19 cellular contexts compared by ENCODE assay signal in the genomic region with DNA sequence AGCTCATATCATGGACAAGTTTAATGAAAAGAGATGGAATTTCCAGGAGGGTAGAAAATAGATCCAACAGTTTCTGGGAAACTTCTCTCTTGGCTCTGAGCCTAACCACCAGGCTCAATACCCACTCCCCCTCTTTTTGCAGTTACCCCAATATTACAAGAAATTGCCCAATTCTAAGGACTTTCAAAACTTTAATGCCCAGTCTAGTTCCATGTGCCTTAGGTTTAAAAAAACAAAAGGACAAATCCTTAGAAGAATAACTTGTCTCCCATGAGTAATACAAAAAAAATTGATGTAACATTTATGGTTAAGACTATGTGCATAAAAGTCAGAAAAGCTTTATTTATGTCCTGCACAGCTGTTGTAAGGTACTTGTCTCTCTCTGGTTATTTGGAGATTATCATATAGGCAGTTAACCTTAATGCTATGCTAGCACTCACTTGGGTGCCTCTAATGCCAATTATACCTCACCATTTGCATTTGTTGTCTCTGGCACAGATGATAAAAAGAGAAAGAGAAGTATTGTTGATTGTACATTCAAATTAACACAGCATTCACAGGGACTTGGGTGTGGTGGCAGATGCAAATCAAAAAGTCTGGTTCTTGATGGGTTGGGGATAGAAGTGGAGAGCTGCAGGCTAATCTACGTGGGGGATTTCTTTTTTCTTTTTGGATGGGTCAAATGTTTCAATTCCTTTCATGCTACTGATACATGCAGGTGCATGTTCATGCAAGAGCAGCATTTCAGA.
DNase-seq lines count a peak whose midpoint lies in the region; ATAC-seq and TF ChIP-seq lines count a peak whose summit lies in the region.
"Had no signal": no experiment of that assay in that cellular context is flagged by ENCODE, and none has a peak within 500 bp of the region (broad histone marks: within the 10 kb centered on the region; RNA-seq: fewer than 3 reads in every experiment).

No MANE protein-coding gene starts in this region.

- no peak for TF ChIP-seq POLR2A in Peyer's patch (IDR thresholded peaks at IDR 0.05)

- no peaks in the 10 kb centered on the region for H3K36me3 ChIP-seq in Peyer's patch
- H3K36me3 ChIP-seq: brain microvascular endothelial cell, esophagus muscularis mucosa, stomach had no signal

- DNase-seq in AG08395 (ENCODE audit: low spot score) (peak; percentile 19), fibroblast of the aortic adventitia (ENCODE audit: low read depth) (peak; percentile 54), EL (no peak), SIG-M5 (lab: John Stamatoyannopoulos, UW) (no peak), middle frontal gyrus (ENCODE audit: extremely low spot score, low spot score) (no peak), Peyer's patch (no peak)
- DNase-seq: activated CD4-positive, alpha-beta T cell treated with anti-CD3 and anti-CD28 coated beads, Interleukin-2, amount 10 ng/mL, durations not matched to agents 24 days and 14 days; activated naive CD4-positive, alpha-beta T cell treated with anti-CD3 and anti-CD28 coated beads, Interleukin-2, amount 50 U/mL, for 16 hours; brain microvascular endothelial cell; NCI-H1092 treated with DMSO at 0.1 percent for 48 hours; NCI-H2227 treated with DMSO at 0.1 percent for 48 hours; PC-3; stomach had no signal

- no peaks in the 10 kb centered on the region for H3K27me3 ChIP-seq in Peyer's patch
- H3K27me3 ChIP-seq: brain microvascular endothelial cell, esophagus muscularis mucosa, hepatocyte, stomach had no signal

- H3K4me1 ChIP-seq in Peyer's patch, result no peaks in the 10 kb centered on the region

- no peak overlapping the region for H3K4me3 ChIP-seq in fibroblast of the aortic adventitia (ENCODE audit: low read depth, low read length)
- H3K4me3 ChIP-seq in Peyer's patch, result no peak overlapping the region
- H3K4me3 ChIP-seq: esophagus muscularis mucosa, hepatocyte, SK-N-MC, stomach had no signal

- no peaks in the 10 kb centered on the region for H3K9me3 ChIP-seq in Peyer's patch
- H3K9me3 ChIP-seq: esophagus muscularis mucosa, stomach had no signal

- H3K27ac ChIP-seq in Peyer's patch, result no peak overlapping the region
- H3K27ac ChIP-seq: brain microvascular endothelial cell, esophagus muscularis mucosa, hepatocyte, HL-60, SK-N-MC, stomach had no signal

- ATAC-seq in GM18520 (IDR thresholded peaks at IDR 0.05; ENCODE audit: unreplicated experiment) (peak; percentile 34), HG03439 (IDR thresholded peaks at IDR 0.05; ENCODE audit: unreplicated experiment) (peak; percentile 58)
- ATAC-seq: PC-3 had no signal

- TF ChIP-seq CTCF in fibroblast of the aortic adventitia (IDR thresholded peaks at IDR 0.05; ENCODE audit: insufficient read depth, low read length) (no peak), Peyer's patch (IDR thresholded peaks at IDR 0.05) (no peak)

Comparison
In these comparisons a context has a peak if more than half of its experiments do, and no peak if none do; other contexts are left out.
1. DNase-seq: peak in AG08395 (single experiment) and fibroblast of the aortic adventitia (single experiment); none in EL (single experiment), SIG-M5 (single experiment), middle frontal gyrus (single experiment) and Peyer's patch (0 of 3).